ENCODE assay signal across 1 cellular context in genomic region chr12:1108276-1108675, GRCh38.
TF ChIP-seq lines count a peak whose summit lies in the region.

No MANE protein-coding gene starts in this region.

TF ChIP-seq in GM12878, 131 proteins besides CTCF, POLR2A, EP300 and RAD21 (continued from another document):
- TF ChIP-seq, protein P1, sequence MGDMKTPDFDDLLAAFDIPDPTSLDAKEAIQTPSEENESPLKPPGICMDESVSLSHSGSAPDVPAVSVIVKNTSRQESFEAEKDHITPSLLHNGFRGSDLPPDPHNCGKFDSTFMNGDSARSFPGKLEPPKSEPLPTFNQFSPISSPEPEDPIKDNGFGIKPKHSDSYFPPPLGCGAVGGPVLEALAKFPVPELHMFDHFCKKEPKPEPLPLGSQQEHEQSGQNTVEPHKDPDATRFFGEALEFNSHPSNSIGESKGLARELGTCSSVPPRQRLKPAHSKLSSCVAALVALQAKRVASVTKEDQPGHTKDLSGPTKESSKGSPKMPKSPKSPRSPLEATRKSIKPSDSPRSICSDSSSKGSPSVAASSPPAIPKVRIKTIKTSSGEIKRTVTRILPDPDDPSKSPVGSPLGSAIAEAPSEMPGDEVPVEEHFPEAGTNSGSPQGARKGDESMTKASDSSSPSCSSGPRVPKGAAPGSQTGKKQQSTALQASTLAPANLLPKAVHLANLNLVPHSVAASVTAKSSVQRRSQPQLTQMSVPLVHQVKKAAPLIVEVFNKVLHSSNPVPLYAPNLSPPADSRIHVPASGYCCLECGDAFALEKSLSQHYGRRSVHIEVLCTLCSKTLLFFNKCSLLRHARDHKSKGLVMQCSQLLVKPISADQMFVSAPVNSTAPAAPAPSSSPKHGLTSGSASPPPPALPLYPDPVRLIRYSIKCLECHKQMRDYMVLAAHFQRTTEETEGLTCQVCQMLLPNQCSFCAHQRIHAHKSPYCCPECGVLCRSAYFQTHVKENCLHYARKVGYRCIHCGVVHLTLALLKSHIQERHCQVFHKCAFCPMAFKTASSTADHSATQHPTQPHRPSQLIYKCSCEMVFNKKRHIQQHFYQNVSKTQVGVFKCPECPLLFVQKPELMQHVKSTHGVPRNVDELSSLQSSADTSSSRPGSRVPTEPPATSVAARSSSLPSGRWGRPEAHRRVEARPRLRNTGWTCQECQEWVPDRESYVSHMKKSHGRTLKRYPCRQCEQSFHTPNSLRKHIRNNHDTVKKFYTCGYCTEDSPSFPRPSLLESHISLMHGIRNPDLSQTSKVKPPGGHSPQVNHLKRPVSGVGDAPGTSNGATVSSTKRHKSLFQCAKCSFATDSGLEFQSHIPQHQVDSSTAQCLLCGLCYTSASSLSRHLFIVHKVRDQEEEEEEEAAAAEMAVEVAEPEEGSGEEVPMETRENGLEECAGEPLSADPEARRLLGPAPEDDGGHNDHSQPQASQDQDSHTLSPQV (IDR thresholded peaks at IDR 0.05), result no peak
- TF ChIP-seq HDAC6 (IDR thresholded peaks at IDR 0.05; ENCODE audit: unreplicated experiment) (no peak), CEBPB (IDR thresholded peaks at IDR 0.05; ENCODE audit: borderline replicate concordance in 1 of 2, low read depth in 2 of 2, low read length in 2 of 2) (no peak), MTA3 (IDR thresholded peaks at IDR 0.05; ENCODE audit: borderline replicate concordance, low read length) (no peak), RUNX3 (IDR thresholded peaks at IDR 0.05; ENCODE audit: low read length) (no peak), SPI1 (IDR thresholded peaks at IDR 0.05; ENCODE audit: borderline replicate concordance, insufficient read depth, low read depth, low read length) (peak; percentile 93), ATF7 (IDR thresholded peaks at IDR 0.05; ENCODE audit: low read depth) (0 out of 2 replicates have a peak, but pooled peaks have one; percentile 47), DPF2 (IDR thresholded peaks at IDR 0.05) (peak; percentile 40; the same call in 1 of the 2 replicates), BACH1 (IDR thresholded peaks at IDR 0.05; ENCODE audit: borderline replicate concordance) (no peak)
TF ChIP-seq in GM12878: peak in this region for 16.
